10 cellular contexts compared by ENCODE assay signal in the genomic region with DNA sequence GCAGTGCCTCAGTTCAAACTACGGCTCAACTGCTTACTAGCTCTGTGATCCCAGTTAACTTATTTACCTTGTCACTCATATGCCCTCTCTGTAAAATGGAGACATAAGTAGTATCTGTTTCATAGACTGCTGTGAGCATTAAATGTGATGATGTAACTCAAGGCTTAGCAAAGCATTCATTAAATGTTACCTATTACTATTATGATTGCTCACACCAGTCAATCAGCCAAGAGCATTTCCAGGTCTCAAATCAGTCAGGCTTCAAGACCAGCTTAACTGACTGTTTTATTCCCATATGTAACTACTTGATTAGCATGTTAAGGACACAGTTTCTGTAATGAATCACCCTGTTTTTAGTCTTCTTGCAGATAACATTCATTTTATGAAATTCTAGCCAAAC.
DNase-seq lines count a peak whose midpoint lies in the region; TF ChIP-seq lines count a peak whose summit lies in the region.
"Had no signal": no experiment of that assay in that cellular context is flagged by ENCODE, and none has a peak within 500 bp of the region (broad histone marks: within the 10 kb centered on the region; RNA-seq: fewer than 3 reads in every experiment).

No MANE protein-coding gene starts in this region.

- POLR2A ChIA-PET in activated CD4-positive, alpha-beta T cell treated with anti-CD3 and anti-CD28 coated beads, Interleukin-2, amount 10 ng/mL, durations not matched to agents 7 days and 5 days (lab: Charles Lee) = interaction anchor here (0.6 to 1.7 kb wide), 3 partner anchors 34 to 414 kb away, joined by 3 to 7 read pairs (median 3); a partner anchor contains a TSS
- POLR2A ChIA-PET in HEK293T (lab: Yijun Ruan, JAX) = no interaction called here

- DNase-seq in activated CD4-positive, alpha-beta T cell treated with anti-CD3 and anti-CD28 coated beads, Interleukin-2, amount 10 ng/mL, durations not matched to agents 7 days and 5 days = no peak
- no peak for DNase-seq in activated CD4-positive, alpha-beta T cell treated with anti-CD3 and anti-CD28 coated beads for 1 hour
- DNase-seq in HEK293T (ENCODE audit: extremely low spot score) (no peak), NCI-H82 treated with DMSO at 0.1 percent for 48 hours (lab: John Stamatoyannopoulos, UW; ENCODE audit: unreplicated experiment) (no peak), erythroblast (lab: John Stamatoyannopoulos, UW) (no peak), BE2C (no peak)
- DNase-seq: H9, NCI-H1092 had no signal

- no peak overlapping the region for H3K4me3 ChIP-seq in BE2C (ENCODE audit: low read depth, low read length)

- no peak for TF ChIP-seq POLR2A in erythroblast (IDR thresholded peaks at IDR 0.05; ENCODE audit: low read length)

- H3K4me1 Mint-ChIP-seq in activated CD4-positive, alpha-beta T cell treated with anti-CD3 and anti-CD28 coated beads, Interleukin-2, amount 10 ng/mL, durations not matched to agents 7 days and 5 days = peaks cover 51% of the 10 kb centered on the region
- peaks cover 38% of the 10 kb centered on the region for H3K4me1 Mint-ChIP-seq in activated naive CD8-positive, alpha-beta T cell (ENCODE audit: low read depth)
- H3K4me1 Mint-ChIP-seq in nephron = peaks cover 13% of the 10 kb centered on the region

- no peaks in the 10 kb centered on the region for H3K4me1 ChIP-seq in BE2C

- H3K27me3 Mint-ChIP-seq in activated CD4-positive, alpha-beta T cell treated with anti-CD3 and anti-CD28 coated beads, Interleukin-2, amount 10 ng/mL, durations not matched to agents 7 days and 5 days = no peaks in the 10 kb centered on the region
- no peaks in the 10 kb centered on the region for H3K27me3 Mint-ChIP-seq in activated naive CD8-positive, alpha-beta T cell
- H3K27me3 Mint-ChIP-seq in nephron (ENCODE audit: low read depth) = no peaks in the 10 kb centered on the region

- no peaks in the 10 kb centered on the region for H3K9me3 ChIP-seq in BE2C

- H3K27ac Mint-ChIP-seq in activated CD4-positive, alpha-beta T cell treated with anti-CD3 and anti-CD28 coated beads, Interleukin-2, amount 10 ng/mL, durations not matched to agents 7 days and 5 days = peak overlapping the region; percentile 87
- peak overlapping the region; percentile 97 for H3K27ac Mint-ChIP-seq in activated naive CD8-positive, alpha-beta T cell
- peak overlapping the region in 2 of 3 experiments; percentile 6 to 10 for H3K27ac Mint-ChIP-seq in nephron
- H3K27ac Mint-ChIP-seq: H9 had no signal

- H3K4me3 Mint-ChIP-seq in activated CD4-positive, alpha-beta T cell treated with anti-CD3 and anti-CD28 coated beads, Interleukin-2, amount 10 ng/mL, durations not matched to agents 7 days and 5 days = peak overlapping the region; percentile 34
- peak overlapping the region; percentile 76 for H3K4me3 Mint-ChIP-seq in activated naive CD8-positive, alpha-beta T cell
- H3K4me3 Mint-ChIP-seq in nephron = no peak overlapping the region
- H3K4me3 Mint-ChIP-seq: H9 had no signal

- H3K36me3 Mint-ChIP-seq in activated CD4-positive, alpha-beta T cell treated with anti-CD3 and anti-CD28 coated beads, Interleukin-2, amount 10 ng/mL, durations not matched to agents 7 days and 5 days (ENCODE audit: low read depth) = peaks cover 16% of the 10 kb centered on the region
- no peaks in the 10 kb centered on the region for H3K36me3 Mint-ChIP-seq in activated naive CD8-positive, alpha-beta T cell
- H3K36me3 Mint-ChIP-seq in nephron (ENCODE audit: low read depth) = no peaks in the 10 kb centered on the region

- CTCF ChIA-PET in activated CD4-positive, alpha-beta T cell treated with anti-CD3 and anti-CD28 coated beads, Interleukin-2, amount 10 ng/mL, durations not matched to agents 7 days and 5 days (lab: Charles Lee) = interaction anchor here (0.8 to 1.7 kb wide), 3 partner anchors 8 to 60 kb away, joined by 3 to 4 read pairs (median 3); no protein-coding TSS in a partner anchor
- CTCF ChIA-PET in HEK293T (lab: Yijun Ruan, JAX) = no interaction called here

- peaks cover 2% of the 10 kb centered on the region for H3K9me3 Mint-ChIP-seq in activated CD4-positive, alpha-beta T cell treated with anti-CD3 and anti-CD28 coated beads, Interleukin-2, amount 10 ng/mL, durations not matched to agents 7 days and 5 days
- H3K9me3 Mint-ChIP-seq in activated naive CD8-positive, alpha-beta T cell (ENCODE audit: low read depth) = no peaks in the 10 kb centered on the region
- H3K9me3 Mint-ChIP-seq in nephron = no peaks in the 10 kb centered on the region
- H3K9me3 Mint-ChIP-seq: H9 had no signal

- H3K36me3 ChIP-seq in BE2C = no peaks in the 10 kb centered on the region

- TF ChIP-seq CTCF in nephron (IDR thresholded peaks at IDR 0.05; ENCODE audit: unreplicated experiment in 3 of 3) (no peak), BE2C (IDR thresholded peaks at IDR 0.05; ENCODE audit: low read depth, low read length) (no peak)

- H3K27me3 ChIP-seq in BE2C = no peaks in the 10 kb centered on the region

TF ChIP-seq in HEK293T, 16 proteins besides CTCF, POLR2A, EP300 and RAD21:
- TF ChIP-seq FOXK2 (IDR thresholded peaks at IDR 0.05) = no peak
- TF ChIP-seq, protein P1, sequence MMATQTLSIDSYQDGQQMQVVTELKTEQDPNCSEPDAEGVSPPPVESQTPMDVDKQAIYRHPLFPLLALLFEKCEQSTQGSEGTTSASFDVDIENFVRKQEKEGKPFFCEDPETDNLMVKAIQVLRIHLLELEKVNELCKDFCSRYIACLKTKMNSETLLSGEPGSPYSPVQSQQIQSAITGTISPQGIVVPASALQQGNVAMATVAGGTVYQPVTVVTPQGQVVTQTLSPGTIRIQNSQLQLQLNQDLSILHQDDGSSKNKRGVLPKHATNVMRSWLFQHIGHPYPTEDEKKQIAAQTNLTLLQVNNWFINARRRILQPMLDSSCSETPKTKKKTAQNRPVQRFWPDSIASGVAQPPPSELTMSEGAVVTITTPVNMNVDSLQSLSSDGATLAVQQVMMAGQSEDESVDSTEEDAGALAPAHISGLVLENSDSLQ (IDR thresholded peaks at IDR 0.05) = peak; percentile 92

Comparison
In these comparisons a context has a peak if more than half of its experiments do, and no peak if none do; other contexts are left out.
1. H3K27ac Mint-ChIP-seq: peak in every context shown above with its lines; median percentile 97 in activated naive CD8-positive, alpha-beta T cell; 87 in activated CD4-positive, alpha-beta T cell treated with anti-CD3 and anti-CD28 coated beads, Interleukin-2, amount 10 ng/mL, durations not matched to agents 7 days and 5 days; 8 in nephron.
2. H3K4me3 Mint-ChIP-seq: peak in activated CD4-positive, alpha-beta T cell treated with anti-CD3 and anti-CD28 coated beads, Interleukin-2, amount 10 ng/mL, durations not matched to agents 7 days and 5 days (single experiment) and activated naive CD8-positive, alpha-beta T cell (single experiment); none in nephron (0 of 3).